Comparison of ENCODE assay signal across 23 cellular contexts in genomic region chr15:70102827-70103226, GRCh38.
"Had no signal": no experiment of that assay in that cellular context is flagged by ENCODE, and none has a peak within 500 bp of the region (broad histone marks: within the 10 kb centered on the region; RNA-seq: fewer than 3 reads in every experiment).

No MANE protein-coding gene starts in this region.

- DNase-seq: activated B cell treated with CpG ODN at 0.5 μM for 24 hours; activated CD4-positive, alpha-beta T cell treated with anti-CD3 and anti-CD28 coated beads for 36 hours; activated CD4-positive, alpha-beta T cell treated with anti-CD3 and anti-CD28 coated beads, Interleukin-2, amount 50 U/mL, for 4 hours; activated naive CD4-positive, alpha-beta T cell treated with anti-CD3 and anti-CD28 coated beads for 36 hours; activated T-cell treated with anti-CD3 and anti-CD28 coated beads, Interleukin-2, amount 50 U/mL, for 48 hours; anterior cingulate cortex; body of pancreas; effector CD8-positive, alpha-beta T cell; erythroblast; foreskin fibroblast; heart right ventricle; islet precursor cell; left colon; ovary; psoas muscle; stimulated activated CD4-positive, alpha-beta T cell treated with anti-CD3 and anti-CD28 coated beads, Interleukin-4, amount 100 ng/mL, for 24 hours; stimulated activated naive CD4-positive, alpha-beta T cell treated with Interleukin-2 at 50 U/mL for 16 hours; T1000 had no signal

- H3K9me3 Mint-ChIP-seq: activated B cell treated with CpG ODN at 0.5 μM for 24 hours; activated naive CD4-positive, alpha-beta T cell treated with anti-CD3 and anti-CD28 coated beads for 36 hours; dendritic cell treated with granulocyte-macrophage colony-stimulating factor and Interleukin-4, amounts not matched to agents 40 ng/mL and 50 ng/mL, for 4 days; memory B cell had no signal

- H3K36me3 ChIP-seq: cardiac muscle cell, heart right ventricle, neutrophil, ovary, right atrium auricular region had no signal

- H3K36me3 Mint-ChIP-seq: memory B cell had no signal

- H3K9me3 ChIP-seq: body of pancreas, heart right ventricle, neutrophil, ovary, psoas muscle, right atrium auricular region had no signal

- H3K4me3 ChIP-seq: body of pancreas, cardiac muscle cell, heart right ventricle, ovary, psoas muscle, right atrium auricular region had no signal

- ATAC-seq: activated CD4-positive, alpha-beta T cell treated with anti-CD3 and anti-CD28 coated beads for 36 hours; body of pancreas; heart right ventricle; left colon; psoas muscle had no signal

- H3K27me3 Mint-ChIP-seq: memory B cell had no signal

- H3K27me3 ChIP-seq: body of pancreas, cardiac muscle cell, neutrophil, ovary, right atrium auricular region had no signal

- H3K4me3 Mint-ChIP-seq: activated B cell treated with CpG ODN at 0.5 μM for 24 hours; activated CD4-positive, alpha-beta T cell treated with anti-CD3 and anti-CD28 coated beads for 36 hours; activated naive CD4-positive, alpha-beta T cell treated with anti-CD3 and anti-CD28 coated beads for 36 hours; dendritic cell treated with granulocyte-macrophage colony-stimulating factor and Interleukin-4, amounts not matched to agents 40 ng/mL and 50 ng/mL, for 4 days; memory B cell had no signal

- H3K27ac Mint-ChIP-seq: activated B cell treated with CpG ODN at 0.5 μM for 24 hours; activated CD4-positive, alpha-beta T cell treated with anti-CD3 and anti-CD28 coated beads for 36 hours; activated naive CD4-positive, alpha-beta T cell treated with anti-CD3 and anti-CD28 coated beads for 36 hours; dendritic cell treated with granulocyte-macrophage colony-stimulating factor and Interleukin-4, amounts not matched to agents 40 ng/mL and 50 ng/mL, for 4 days; memory B cell had no signal

- H3K27ac ChIP-seq: body of pancreas, cardiac muscle cell, heart right ventricle, neutrophil, ovary, psoas muscle, right atrium auricular region had no signal
